Comparison of ENCODE assay signal across 8 cellular contexts in genomic region chr22:31313366-31314147, GRCh38. TPM values are rescaled to one million over a fixed set of nuclear protein-coding genes. Genes with fewer than 3 reads are reported as not detected.
DNase-seq lines count a peak whose midpoint lies in the region; ATAC-seq and TF ChIP-seq lines count a peak whose summit lies in the region.

No MANE protein-coding gene starts in this region.

- H3K4me3 Mint-ChIP-seq in CD4-positive, alpha-beta T cell, result no peak overlapping the region

- H3K9me3 ChIP-seq in CD4-positive, alpha-beta T cell (ENCODE audit: control insufficient read depth, low read length), result peaks cover 6% of the 10 kb centered on the region
- H3K9me3 ChIP-seq in HUES48 (ENCODE audit: control insufficient read depth, insufficient read depth, low read length) (peaks cover 6% of the 10 kb centered on the region; the same call in 1 of the 2 replicates), neuron (ENCODE audit: low read length) (peaks cover 2% of the 10 kb centered on the region), thoracic aorta (peaks cover 5% of the 10 kb centered on the region)

- CTCF ChIA-PET in CD4-positive, alpha-beta T cell (lab: Charles Lee), result interaction anchor here (0.6 to 4.0 kb wide), 20 partner anchors 8 to 151 kb away, joined by 3 to 73 read pairs (median 4); partner anchors contain the start of genes LIMK2 and PIK3IP1

- peak overlapping the region; percentile 4 for H2AFZ ChIP-seq in neuron (ENCODE audit: low read depth, low read length)

- peak; percentile 79 for ATAC-seq in CD4-positive, alpha-beta T cell (ENCODE audit: poor library complexity)
- peak; percentile 94 for ATAC-seq in thoracic aorta (ENCODE audit: insufficient number of reproducible peaks, low FRiP score, low read depth)
- no peak for ATAC-seq in GM19397 (IDR thresholded peaks at IDR 0.05; ENCODE audit: unreplicated experiment)

- H3K4me3 ChIP-seq in HUES48 (ENCODE audit: low read depth, low read length) (no peak overlapping the region), neuron (ENCODE audit: low read length) (no peak overlapping the region), thoracic aorta (no peak overlapping the region)

- H3K27ac ChIP-seq in CD4-positive, alpha-beta T cell (ENCODE audit: low read depth, low read length), result no peak overlapping the region
- peak overlapping the region; percentile 3 for H3K27ac ChIP-seq in HUES48 (ENCODE audit: low read depth, low read length)
- H3K27ac ChIP-seq in thoracic aorta, result peak overlapping the region; percentile 32 to 57

- TF ChIP-seq CTCF in CD4-positive, alpha-beta T cell (IDR thresholded peaks at IDR 0.05), result peak; percentile 90
- peak; percentile 87 for TF ChIP-seq CTCF in thoracic aorta (IDR thresholded peaks at IDR 0.05)

- intact Hi-C loops in CD4-positive, alpha-beta T cell (cut with DNase I, micrococcal nuclease), result loop anchor here (1.0 to 5.0 kb wide), 4 partner anchors 21 to 224 kb away; partner anchors contain the start of genes PIK3IP1 (in 2 of the 2) and LIMK2 (in 1 of the 2)

- H3K36me3 ChIP-seq in HUES48 (ENCODE audit: control insufficient read depth, insufficient read depth, low read length) (no peaks in the 10 kb centered on the region), neuron (ENCODE audit: insufficient read depth, low read length) (no peaks in the 10 kb centered on the region), thoracic aorta (no peaks in the 10 kb centered on the region)

- H3K4me1 Mint-ChIP-seq in CD4-positive, alpha-beta T cell (ENCODE audit: low read depth), result peaks cover 29% of the 10 kb centered on the region

- POLR2A ChIA-PET in CD4-positive, alpha-beta T cell (lab: Charles Lee), result interaction anchor here (0.8 to 3.6 kb wide), 9 partner anchors 11 to 126 kb away, joined by 3 to 113 read pairs (median 15); partner anchors contain the start of gene PIK3IP1

- H3K36me3 Mint-ChIP-seq in CD4-positive, alpha-beta T cell (ENCODE audit: low read depth), result peaks cover 59% of the 10 kb centered on the region

- no peaks in the 10 kb centered on the region for H3K27me3 ChIP-seq in CD4-positive, alpha-beta T cell (ENCODE audit: control insufficient read depth, insufficient read depth, low read length)
- H3K27me3 ChIP-seq in HUES48 (ENCODE audit: control insufficient read depth, insufficient read depth, low read length) (no peaks in the 10 kb centered on the region), neuron (ENCODE audit: insufficient read depth, low read length) (no peaks in the 10 kb centered on the region), thoracic aorta (replicated peaks; ENCODE audit: insufficient read depth) (no peaks in the 10 kb centered on the region)

- H3K9ac ChIP-seq in HUES48 (ENCODE audit: low read depth, low read length), result 0 out of 2 replicates have a peak overlapping the region, but pooled peaks have one; percentile 34

- no peaks in the 10 kb centered on the region for H3K27me3 Mint-ChIP-seq in CD4-positive, alpha-beta T cell

- H3K4me1 ChIP-seq in HUES48 (ENCODE audit: control insufficient read depth, insufficient read depth, low read length), result peaks cover 4% of the 10 kb centered on the region; the same call in 1 of the 2 replicates
- H3K4me1 ChIP-seq in neuron (ENCODE audit: insufficient read depth, low read length), result no peaks in the 10 kb centered on the region
- H3K4me1 ChIP-seq in thoracic aorta (ENCODE audit: control insufficient read depth in 1 of 2, low read depth in 2 of 2), result peaks cover 0 to 8% of the 10 kb centered on the region in 2 donors

- peaks cover 3% of the 10 kb centered on the region for H3K9me3 Mint-ChIP-seq in CD4-positive, alpha-beta T cell

- peak; percentile 41 to 74 (median 62) for DNase-seq in CD4-positive, alpha-beta T cell
- DNase-seq in SHP77 (lab: John Stamatoyannopoulos, UW) (peak; percentile 58 to 72), germinal center (ENCODE audit: low spot score) (peak; percentile 67), thoracic aorta (ENCODE audit: low spot score) (peak; percentile 45)
- DNase-seq in activated naive CD4-positive, alpha-beta T cell treated with anti-CD3 and anti-CD28 coated beads, Interleukin-2, amount 50 U/mL, for 16 hours, result peak; percentile 63

- H3K27ac Mint-ChIP-seq in CD4-positive, alpha-beta T cell, result no peak overlapping the region

RNA-seq across cellular contexts. Expression of gene PIK3IP1, which starts 21.3 kb away (rescaled TPM):
- total RNA-seq in CD4-positive, alpha-beta T cell, result 1,000 to 10,000 TPM; 1,063 to 1,072 TPM
- total RNA-seq in thoracic aorta, result 10 to 100 TPM; 56.3 to 57.9 TPM

RNA-seq across cellular contexts. Expression of gene PATZ1, which starts 32.6 kb away (rescaled TPM):
- total RNA-seq in CD4-positive, alpha-beta T cell, result 10 to 100 TPM; 54.4 to 58.3 TPM
- 10 to 100 TPM; 14.6 to 15.2 TPM for total RNA-seq in thoracic aorta

Comparison
In these comparisons a context has a peak if more than half of its experiments do, and no peak if none do; other contexts are left out.
1. RNA of gene PIK3IP1, which starts 21.3 kb away (total RNA-seq): 1,063 to 1,072 TPM in CD4-positive, alpha-beta T cell; 56.3 to 57.9 TPM in thoracic aorta; every median in the first group is over 10 times any median in the second.
2. Peak in every context shown above with its lines, with median percentiles within 50 percentile points of each other: DNase-seq.